ENCODE assay signal across 20 cellular contexts in genomic region chr6:32680055-32680454, GRCh38. TPM values are rescaled to one million over a fixed set of nuclear protein-coding genes. Genes with fewer than 3 reads are reported as not detected.
"Had no signal": no experiment of that assay in that cellular context is flagged by ENCODE, and none has a peak within 500 bp of the region (broad histone marks: within the 10 kb centered on the region; RNA-seq: fewer than 3 reads in every experiment).

No MANE protein-coding gene starts in this region.

- H3K9me3 Mint-ChIP-seq: natural killer cell treated with Interleukin-12 subunit alpha and Interleukin-12 subunit beta and Interleukin-15 and Interleukin-18, amount 100 ng/mL, for 72 hours had no signal

- H3K4me1 Mint-ChIP-seq: neural crest cell had no signal

- FAIRE-seq: frontal cortex, keratinocyte, small intestine, urothelium cell line had no signal

- H3K9ac ChIP-seq: parathyroid adenoma had no signal

- H3K27ac Mint-ChIP-seq: natural killer cell treated with Interleukin-12 subunit alpha and Interleukin-12 subunit beta and Interleukin-15 and Interleukin-18, amount 100 ng/mL, for 72 hours; progenitor cell of endocrine pancreas had no signal

- H3K9me3 ChIP-seq: lower lobe of right lung, right lobe of liver, testis, tibial artery, upper lobe of left lung had no signal

- H3K4me3 Mint-ChIP-seq: natural killer cell treated with Interleukin-12 subunit alpha and Interleukin-12 subunit beta and Interleukin-15 and Interleukin-18, amount 100 ng/mL, for 72 hours; neural crest cell had no signal

- H3K4me3 ChIP-seq: coronary artery, lower lobe of right lung, right lobe of liver, testis, tibial artery, upper lobe of left lung had no signal

- H3K27ac ChIP-seq: coronary artery, lower lobe of right lung, parathyroid adenoma, right lobe of liver, testis, tibial artery, upper lobe of left lung had no signal

- H2AFZ ChIP-seq: parathyroid adenoma had no signal

- H3K4me1 ChIP-seq: lower lobe of right lung, parathyroid adenoma, right lobe of liver, testis, tibial artery, upper lobe of left lung had no signal

- H3K36me3 ChIP-seq: lower lobe of right lung, right lobe of liver, tibial artery, upper lobe of left lung had no signal

- H3K27me3 ChIP-seq: right lobe of liver, testis, tibial artery, upper lobe of left lung had no signal

- ATAC-seq: left ventricle myocardium superior; lower lobe of right lung; natural killer cell treated with Interleukin-12 subunit alpha and Interleukin-12 subunit beta and Interleukin-15 and Interleukin-18, amount 100 ng/mL, for 72 hours; right lobe of liver; stimulated activated naive CD8-positive, alpha-beta T cell treated with anti-CD3 and anti-CD28 coated beads, Interleukin-15, Interleukin-2, amounts not matched to agents 100 U/mL and 50 U/mL, for 24 hours had no signal

- DNase-seq: left ventricle myocardium superior; lower lobe of right lung; right lobe of liver; small intestine; stimulated activated CD4-positive, alpha-beta T cell treated with anti-CD3 and anti-CD28 coated beads, Interleukin-1b, Interleukin-23, amount 100 ng/mL, for 48 hours; stimulated activated CD4-positive, alpha-beta T cell treated with anti-CD3 and anti-CD28 coated beads, Interleukin-4, amount 100 ng/mL, for 1 hour; stimulated activated CD8-positive, alpha-beta memory T cell treated with anti-CD3 and anti-CD28 coated beads, Interleukin-4, amount 100 ng/mL, for 48 hours; stimulated activated naive CD8-positive, alpha-beta T cell treated with anti-CD3 and anti-CD28 coated beads, Interleukin-15, Interleukin-2, amounts not matched to agents 100 U/mL and 50 U/mL, for 24 hours; substantia nigra; testis; tibial artery; upper lobe of left lung had no signal

RNA-seq across cellular contexts. Expression of gene HLA-DQA1, which starts 42.8 kb away (rescaled TPM):
- polyA plus RNA-seq: keratinocyte had no signal
